In the genomic region with DNA sequence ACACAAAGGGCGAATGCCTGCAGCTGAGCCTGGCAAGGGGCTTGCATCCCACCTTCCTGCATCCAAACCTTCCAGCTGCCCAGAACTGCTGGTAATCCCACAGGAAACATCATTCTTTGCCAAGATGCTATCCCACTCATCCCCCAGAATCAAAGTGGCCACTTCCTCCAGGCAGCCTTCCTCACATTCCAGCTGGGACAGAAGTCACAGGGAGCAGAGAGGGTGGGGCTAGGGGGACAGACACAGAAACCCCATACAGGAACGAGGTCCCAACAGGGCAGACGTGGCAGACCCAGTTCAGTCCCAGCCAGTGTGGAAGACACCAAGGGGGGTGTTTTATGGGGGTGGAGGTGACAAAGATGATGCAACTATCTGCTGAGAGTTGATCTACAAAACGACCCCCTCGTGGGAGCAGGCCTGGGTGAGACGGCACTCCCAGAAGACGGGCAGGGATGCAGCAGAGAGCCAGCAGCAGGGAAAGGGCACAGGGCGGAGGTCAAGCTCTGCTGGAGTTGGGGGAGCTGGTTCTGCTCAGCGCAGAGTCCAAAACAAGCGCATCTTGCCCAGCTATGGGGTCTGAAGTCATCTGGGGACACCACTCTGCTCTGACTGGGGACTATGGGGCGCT, we compare ENCODE assay signal across 14 cellular contexts. TPM values are rescaled to one million over a fixed set of nuclear protein-coding genes. Genes with fewer than 3 reads are reported as not detected.
DNase-seq lines count a peak whose midpoint lies in the region; FAIRE-seq and TF ChIP-seq lines count a peak whose summit lies in the region.
"Had no signal": no experiment of that assay in that cellular context is flagged by ENCODE, and none has a peak within 500 bp of the region (broad histone marks: within the 10 kb centered on the region; RNA-seq: fewer than 3 reads in every experiment).

No MANE protein-coding gene starts in this region.

- peaks cover 13% of the 10 kb centered on the region; the same call in 1 of the 2 replicates for H3K79me2 ChIP-seq in H9 (ENCODE audit: insufficient read depth, low read length)

- no peak for FAIRE-seq in urothelium cell line (lab: Jason Lieb, UNC)
- FAIRE-seq: colon, GM12891, TTC549 had no signal

- peak overlapping the region in 7 of 11 experiments; percentile 36 to 95 (median 92); a peak in 7 of 22 replicates for H3K9ac ChIP-seq in BLaER1 treated with 17β-estradiol and CSF1 and Interleukin-3, amounts not matched to agents 10 nM and 100 nM
- no peak overlapping the region for H3K9ac ChIP-seq in H9 (ENCODE audit: extremely low read depth, insufficient read length, low read length)

- peaks cover 40 to 65% (median 53%) of the 10 kb centered on the region in 11 experiments for H3K36me3 ChIP-seq in BLaER1 treated with 17β-estradiol and CSF1 and Interleukin-3, amounts not matched to agents 10 nM and 100 nM

- no peak overlapping the region for H2BK12ac ChIP-seq in H9 (ENCODE audit: insufficient read length, low read depth, low read length)

- no peak overlapping the region for H2BK5ac ChIP-seq in H9 (ENCODE audit: insufficient read length, low read length)

- no peak overlapping the region for H2AFZ ChIP-seq in H9 (ENCODE audit: low read length)

- H3K27me3 Mint-ChIP-seq in H9 (ENCODE audit: low read depth) (no peaks in the 10 kb centered on the region; the same call in 1 of the 2 replicates), brain (peaks cover 17% of the 10 kb centered on the region), neural crest cell (ENCODE audit: low read depth) (no peaks in the 10 kb centered on the region)

- TF ChIP-seq CTCF in H9 (conservative IDR thresholded peaks at IDR 0.05) (no peak), brain (conservative IDR thresholded peaks at IDR 0.05) (no peak), neural crest cell (conservative IDR thresholded peaks at IDR 0.05) (no peak)

- peaks cover 43 to 76% (median 59%) of the 10 kb centered on the region in 10 experiments for H3K4me1 ChIP-seq in BLaER1 treated with 17β-estradiol and CSF1 and Interleukin-3, amounts not matched to agents 10 nM and 100 nM
- no peaks in the 10 kb centered on the region; the same call in 1 of the 2 replicates for H3K4me1 ChIP-seq in H9 (ENCODE audit: insufficient read depth, low read length)

- H2BK15ac ChIP-seq in H9 (ENCODE audit: low read depth, low read length) = no peak overlapping the region

- no peak overlapping the region for H2BK120ac ChIP-seq in H9 (ENCODE audit: low read depth, low read length, poor library complexity, severe bottlenecking)

- H4K20me1 ChIP-seq in BLaER1 treated with 17β-estradiol and CSF1 and Interleukin-3, amounts not matched to agents 10 nM and 100 nM = peaks cover 5 to 90% (median 75%) of the 10 kb centered on the region in 11 experiments; a peak in 21 of 22 replicates
- H4K20me1 ChIP-seq in H9 (ENCODE audit: control insufficient read depth, insufficient read depth, insufficient read length) = no peaks in the 10 kb centered on the region

- peaks cover 15% of the 10 kb centered on the region for H3K23me2 ChIP-seq in H9 (ENCODE audit: insufficient read length, low read depth, low read length, poor library complexity, severe bottlenecking)

- H2AK5ac ChIP-seq in H9 (ENCODE audit: insufficient read length, low read length) = no peak overlapping the region

- no peak overlapping the region for H4K5ac ChIP-seq in H9 (ENCODE audit: insufficient read length, low read depth, low read length)

- peaks cover 10% of the 10 kb centered on the region for H3K79me1 ChIP-seq in H9 (ENCODE audit: insufficient read depth, low read depth, low read length, poor library complexity, severe bottlenecking)

- no peak overlapping the region for H3K18ac ChIP-seq in H9 (ENCODE audit: insufficient read length, low read depth, low read length)

- H3K36me3 Mint-ChIP-seq in H9 (ENCODE audit: insufficient read depth in 1 of 3, low read depth in 3 of 3) = peaks cover 40 to 63% (median 53%) of the 10 kb centered on the region in 3 experiments; a peak in 6 of 7 replicates
- peaks cover 59% of the 10 kb centered on the region for H3K36me3 Mint-ChIP-seq in brain
- peaks cover 4% of the 10 kb centered on the region for H3K36me3 Mint-ChIP-seq in neural crest cell (ENCODE audit: low read depth)

- H3K4ac ChIP-seq in H9 (ENCODE audit: low read depth, low read length) = no peak overlapping the region

- no peaks in the 10 kb centered on the region for H3K9me3 ChIP-seq in BLaER1 treated with 17β-estradiol and CSF1 and Interleukin-3, amounts not matched to agents 10 nM and 100 nM (replicated peaks in 1 of 11)
- no peaks in the 10 kb centered on the region for H3K9me3 ChIP-seq in H9 (ENCODE audit: control insufficient read depth, low read depth, low read length)
- H3K9me3 ChIP-seq: adrenal gland had no signal

- peak overlapping the region; percentile 62 to 90 (median 85); a peak in 5 of 7 replicates for H3K27ac Mint-ChIP-seq in H9
- H3K27ac Mint-ChIP-seq in brain = peak overlapping the region in 4 of 5 experiments; percentile 54 to 75 (median 62)
- no peak overlapping the region for H3K27ac Mint-ChIP-seq in neural crest cell (ENCODE audit: unreplicated experiment)

- H3K4me2 ChIP-seq in BLaER1 treated with 17β-estradiol and CSF1 and Interleukin-3, amounts not matched to agents 10 nM and 100 nM = peak overlapping the region in 1 of 11 experiments; percentile 4; a peak in 3 of 22 replicates
- no peak overlapping the region for H3K4me2 ChIP-seq in H9 (ENCODE audit: insufficient read depth, insufficient read length, low read length)

- peak overlapping the region in 1 of 11 experiments; percentile 23; a peak in 1 of 22 replicates for H3K27ac ChIP-seq in BLaER1 treated with 17β-estradiol and CSF1 and Interleukin-3, amounts not matched to agents 10 nM and 100 nM
- no peak overlapping the region for H3K27ac ChIP-seq in H9 (ENCODE audit: insufficient read length, low read depth, low read length)
- H3K27ac ChIP-seq: adrenal gland, SK-N-MC had no signal

- no peak overlapping the region for H3K56ac ChIP-seq in H9 (ENCODE audit: insufficient read length, low read depth, low read length)

- no peak overlapping the region for H4K8ac ChIP-seq in H9 (replicated peaks; ENCODE audit: insufficient read length, low read depth, low read length)

- H3K4me3 ChIP-seq in BLaER1 treated with 17β-estradiol and CSF1 and Interleukin-3, amounts not matched to agents 10 nM and 100 nM = no peak overlapping the region
- H3K4me3 ChIP-seq: adrenal gland, SK-N-MC, tibial nerve had no signal

- no peaks in the 10 kb centered on the region for H3K27me3 ChIP-seq in BLaER1 treated with 17β-estradiol and CSF1 and Interleukin-3, amounts not matched to agents 10 nM and 100 nM
- no peaks in the 10 kb centered on the region for H3K27me3 ChIP-seq in H9 (ENCODE audit: insufficient read depth, low read length)
- H3K27me3 ChIP-seq: adrenal gland, tibial nerve had no signal

- H3K4me3 Mint-ChIP-seq in H9 = peak overlapping the region; percentile 22 to 54; a peak in 2 of 5 replicates
- peak overlapping the region in 2 of 5 experiments; percentile 40 to 76 for H3K4me3 Mint-ChIP-seq in brain
- peak overlapping the region; percentile 69 for H3K4me3 Mint-ChIP-seq in neural crest cell

- H3K4me1 Mint-ChIP-seq in H9 (peaks cover 29 to 35% of the 10 kb centered on the region in 2 experiments), brain (peaks cover 41% of the 10 kb centered on the region), neural crest cell (peaks cover 22% of the 10 kb centered on the region)

- H3K14ac ChIP-seq in H9 (ENCODE audit: insufficient read depth, low read length) = no peak overlapping the region; the same call in 1 of the 2 replicates

- DNase-seq in H9 = no peak
- no peak for DNase-seq in neural crest cell (ENCODE audit: low read depth, low spot score)
- no peak for DNase-seq in NCI-H1436 (lab: John Stamatoyannopoulos, UW)
- no peak for DNase-seq in urothelium cell line (ENCODE audit: low spot score)
- no peak for DNase-seq in anterior cingulate cortex (lab: John Stamatoyannopoulos, UW)
- DNase-seq in occipital lobe (lab: John Stamatoyannopoulos, UW) = no peak
- DNase-seq: adrenal gland had no signal

- WGBS in H9 (ENCODE audit: extremely low coverage, insufficient read length, low lambda C conversion rate) = no CpG with 5 or more reads among the region's 11 CpGs

- H4K91ac ChIP-seq in H9 (ENCODE audit: insufficient read length, low read depth, low read length) = no peak overlapping the region

- no peak overlapping the region for H3K23ac ChIP-seq in H9 (ENCODE audit: insufficient read length, low read depth, low read length)

- no peak overlapping the region for H2BK20ac ChIP-seq in H9 (ENCODE audit: low read depth, low read length, poor library complexity, severe bottlenecking)

- no peak overlapping the region for H3T11ph ChIP-seq in H9 (ENCODE audit: low read length)

- no peaks in the 10 kb centered on the region; a peak in 1 of 5 replicates for H3K9me3 Mint-ChIP-seq in H9
- no peaks in the 10 kb centered on the region for H3K9me3 Mint-ChIP-seq in brain
- no peaks in the 10 kb centered on the region for H3K9me3 Mint-ChIP-seq in neural crest cell

RNA-seq across cellular contexts. Expression of a gene that starts 4.1 kb away (rescaled TPM):
- 22.4 and 22.9 TPM in 2 replicates for total RNA-seq in H9 (2021)
- 9.5 TPM for polyA plus RNA-seq in brain (ENCODE audit: insufficient read depth, low read depth, low replicate concordance)
- total RNA-seq in neural crest cell = 12.1 and 13.8 TPM in 2 replicates
- 2.7 TPM for total RNA-seq in occipital lobe

RNA-seq across cellular contexts. Expression of a gene that starts 4.1 kb away (rescaled TPM):
- total RNA-seq in H9 (2021) = 24.0 and 24.4 TPM in 2 replicates
- polyA plus RNA-seq in brain (ENCODE audit: insufficient read depth, low read depth, low replicate concordance) = 16.2 TPM
- 26.7 and 28.1 TPM in 2 replicates for total RNA-seq in neural crest cell
- 12.3 TPM for total RNA-seq in occipital lobe
